Comparison of ENCODE assay signal across 30 cellular contexts in genomic region chr2:113088173-113088992, GRCh38. TPM values are rescaled to one million over a fixed set of nuclear protein-coding genes. Genes with fewer than 3 reads are reported as not detected.
DNase-seq lines count a peak whose midpoint lies in the region; ATAC-seq, FAIRE-seq and TF ChIP-seq lines count a peak whose summit lies in the region.
"Had no signal": no experiment of that assay in that cellular context is flagged by ENCODE, and none has a peak within 500 bp of the region (broad histone marks: within the 10 kb centered on the region; RNA-seq: fewer than 3 reads in every experiment).

No MANE protein-coding gene starts in this region.

- no peaks in the 10 kb centered on the region for H3K27me3 ChIP-seq in thyroid gland

- CTCF ChIA-PET in WTC11 (lab: Charles Lee): interaction anchor here (3.3 kb wide), 1 partner anchor 9 kb away, joined by 23 read pairs; no protein-coding TSS in a partner anchor

- 0 out of 2 replicates have a peak, but pooled peaks cover under 1% of the 10 kb centered on the region for H3K9me3 Mint-ChIP-seq in WTC11
- H3K9me3 Mint-ChIP-seq: GM23338, HFFc6 had no signal

- no peaks in the 10 kb centered on the region for H3K36me3 ChIP-seq in thyroid gland
- H3K36me3 ChIP-seq: SJSA1 had no signal

- no peaks in the 10 kb centered on the region for H3K4me1 Mint-ChIP-seq in WTC11
- H3K4me1 Mint-ChIP-seq: GM23338, H9 had no signal

- TF ChIP-seq CTCF in WTC11 (IDR thresholded peaks at IDR 0.05) (no peak), thyroid gland (IDR thresholded peaks at IDR 0.05) (no peak)

- intact Hi-C loops in thyroid gland (cut with DNase I): loop anchor here (10.0 kb wide), 1 partner anchor 106 kb away; no protein-coding TSS in a partner anchor

- 30 to 53% methylated on average over 2 of the region's 2 CpGs for WGBS in thyroid gland, 2 donors

- no peak overlapping the region for H3K4me3 ChIP-seq in thyroid gland (replicated peaks in 1 of 3)
- H3K4me3 ChIP-seq: A549, GM23338, PC-9, SJSA1 had no signal

- no peak overlapping the region for H3K27ac Mint-ChIP-seq in WTC11
- H3K27ac Mint-ChIP-seq: CD8-positive, alpha-beta T cell; GM23338; H9; HFFc6 had no signal

- POLR2A ChIA-PET in WTC11 (lab: Charles Lee): no interaction called here

- no peaks in the 10 kb centered on the region for H3K9me3 ChIP-seq in thyroid gland
- H3K9me3 ChIP-seq: Caco-2, SJSA1 had no signal

- peaks cover 21 to 23% of the 10 kb centered on the region in 2 donors for H3K4me1 ChIP-seq in thyroid gland
- H3K4me1 ChIP-seq: A549, Caco-2, SJSA1 had no signal

- H3K4me3 Mint-ChIP-seq in WTC11: no peak overlapping the region
- H3K4me3 Mint-ChIP-seq: CD8-positive, alpha-beta T cell; GM23338; H9; HFFc6 had no signal

- H3K27ac ChIP-seq in thyroid gland: peak overlapping the region in 1 of 3 donors; percentile 40
- H3K27ac ChIP-seq: A549, PC-9, SJSA1 had no signal

- TF ChIP-seq POLR2A in GM12892 (IDR thresholded peaks at IDR 0.05; ENCODE audit: low read depth, low read length): no peak
- no peak for TF ChIP-seq POLR2A in thyroid gland (IDR thresholded peaks at IDR 0.05)

- no peak for DNase-seq in GM12892 (ENCODE audit: insufficient read length)
- DNase-seq in WTC11 (ENCODE audit: low spot score): no peak
- DNase-seq in left lobe of liver (ENCODE audit: low spot score): peak; percentile 79
- DNase-seq in thyroid gland: peak; percentile 60 to 71
- no peak for DNase-seq in GM19239 (ENCODE audit: insufficient read length, low spot score)
- no peak for DNase-seq in ecto neural progenitor cell (ENCODE audit: low spot score)
- DNase-seq in NCI-H1436 (lab: John Stamatoyannopoulos, UW): no peak
- DNase-seq: C1 segment of cervical spinal cord; Caco-2; CD8-positive, alpha-beta T cell; DND-41; H9; HFFc6; IMR-90; NCI-H1092 treated with DMSO at 0.1 percent for 48 hours; NCI-H1436 treated with DMSO at 0.1 percent for 48 hours; NCI-H187 treated with DMSO at 0.1 percent for 48 hours; NCI-H2171 treated with DMSO at 0.1 percent for 48 hours; NCI-H345; NCI-H510A treated with DMSO at 0.1 percent for 48 hours; NCI-H748 treated with DMSO at 0.1 percent for 48 hours; NK-92 treated with Interleukin-12 subunit alpha and Interleukin-12 subunit beta, amount 100 ng/mL, for 24 hours; PC-9; Right ventricle myocardium superior; RPMI8226; T-helper 1 cell had no signal

- ATAC-seq in WTC11 (no peak), left lobe of liver (peak; percentile 97)
- ATAC-seq: CD8-positive, alpha-beta T cell; GM23338 had no signal

- no peaks in the 10 kb centered on the region for H3K36me3 Mint-ChIP-seq in WTC11
- H3K36me3 Mint-ChIP-seq: CD8-positive, alpha-beta T cell had no signal

- H3K27me3 Mint-ChIP-seq in WTC11 (ENCODE audit: low read depth): peaks cover 10% of the 10 kb centered on the region

- FAIRE-seq in GM12892 (lab: Jason Lieb, UNC) (peak; percentile 30), GM19239 (lab: Jason Lieb, UNC) (no peak)
- FAIRE-seq: A549 had no signal

TF ChIP-seq in WTC11, 78 proteins besides CTCF, POLR2A, EP300 and RAD21:
- TF ChIP-seq IRF2 (CRISPR knock-in tag; IDR thresholded peaks at IDR 0.05; ENCODE audit: borderline replicate concordance, low read depth) (no peak), GABPB1 (CRISPR knock-in tag; IDR thresholded peaks at IDR 0.05) (peak; percentile 32)

RNA-seq across cellular contexts. Expression of gene IL1F10, which starts 20.6 kb away (rescaled TPM):
- not detected for polyA plus RNA-seq in GM12892 (2012; ENCODE audit: missing spikeins)
- total RNA-seq in WTC11 (2021) (not detected in 3 replicates), left lobe of liver (not detected), thyroid gland (not detected)
- total RNA-seq: Caco-2; CD8-positive, alpha-beta T cell; GM23338; H9; HFFc6; HT1080; IMR-90; PC-9; Right ventricle myocardium superior; SJSA1 had no signal
- polyA plus RNA-seq: A549, GM23338, IMR-90 had no signal

RNA-seq across cellular contexts. Expression of gene IL36RN, which starts 29.4 kb away (rescaled TPM):
- polyA plus RNA-seq in GM12892 (2012; ENCODE audit: missing spikeins): not detected
- total RNA-seq in WTC11 (2021) (not detected in 3 replicates), left lobe of liver (not detected), thyroid gland (not detected)
- total RNA-seq: Caco-2; CD8-positive, alpha-beta T cell; GM23338; H9; HFFc6; HT1080; IMR-90; Right ventricle myocardium superior; SJSA1 had no signal
- polyA plus RNA-seq: A549, GM23338, IMR-90 had no signal

RNA-seq across cellular contexts. Expression of gene IL36B, which starts 35.7 kb away (rescaled TPM):
- polyA plus RNA-seq in GM12892 (2012; ENCODE audit: missing spikeins): not detected
- not detected in 3 replicates for total RNA-seq in WTC11 (2021)
- total RNA-seq in left lobe of liver: not detected
- not detected for total RNA-seq in thyroid gland
- total RNA-seq: Caco-2; CD8-positive, alpha-beta T cell; GM23338; H9; HFFc6; HT1080; IMR-90; PC-9; Right ventricle myocardium superior; SJSA1 had no signal
- polyA plus RNA-seq: A549, GM23338, IMR-90 had no signal

RNA-seq across cellular contexts. Expression of gene IL1RN, which starts 39.0 kb away (rescaled TPM):
- not detected for polyA plus RNA-seq in GM12892 (2012; ENCODE audit: missing spikeins)
- total RNA-seq in WTC11 (2021): not detected in 3 replicates
- 16.0 TPM for total RNA-seq in left lobe of liver
- total RNA-seq in thyroid gland: 1 to 10 TPM in 2 of 4 donors, under 1 TPM in 1, not detected in 1; 0.67 to 1.3 (median 1.3) TPM
- total RNA-seq: Caco-2; CD8-positive, alpha-beta T cell; GM23338; H9; HFFc6; HT1080; IMR-90; SJSA1 had no signal
- polyA plus RNA-seq: GM23338, IMR-90 had no signal

Comparison
In these comparisons a context has a peak if more than half of its experiments do, and no peak if none do; other contexts are left out.
1. DNase-seq: peak in left lobe of liver (single experiment) and thyroid gland (2 of 2); none in GM12892 (single experiment), WTC11 (single experiment), GM19239 (single experiment), ecto neural progenitor cell (single experiment) and NCI-H1436 (single experiment).